In genomic region chr1:41382531-41383090, GRCh38 we compare ENCODE assay signal across 8 cellular contexts. TPM values are rescaled to one million over a fixed set of nuclear protein-coding genes. Genes with fewer than 3 reads are reported as not detected.
A peak's percentile ranks its signal among the peaks of the same experiment; 100 is the strongest.
DNase-seq lines count a peak whose midpoint lies in the region; ATAC-seq and TF ChIP-seq lines count a peak whose summit lies in the region.

No MANE protein-coding gene starts in this region.

- no peak overlapping the region for H2AK5ac ChIP-seq in trophoblast cell (ENCODE audit: low read length)

- no peaks in the 10 kb centered on the region for H3K79me2 ChIP-seq in trophoblast cell (ENCODE audit: control insufficient read depth, insufficient read depth, low read length, poor library complexity)

- no peak overlapping the region for H4K12ac ChIP-seq in trophoblast cell (ENCODE audit: low read depth, low read length)

- peak overlapping the region; percentile 20 for H4K91ac ChIP-seq in trophoblast cell (ENCODE audit: low read depth, low read length)

- H3K4me1 ChIP-seq in foreskin keratinocyte (no peaks in the 10 kb centered on the region), trophoblast cell (ENCODE audit: control insufficient read depth in 1 of 2, insufficient read depth in 2 of 2, low read length in 2 of 2) (peaks cover 17 to 22% of the 10 kb centered on the region in 2 experiments)

- H3K9ac ChIP-seq in SK-N-MC (ENCODE audit: insufficient read length) (peak overlapping the region; percentile 47), trophoblast cell (ENCODE audit: low read length) (no peak overlapping the region)

- no peak for TF ChIP-seq CTCF in foreskin keratinocyte (conservative IDR thresholded peaks at IDR 0.05)

- H2BK120ac ChIP-seq in trophoblast cell (ENCODE audit: insufficient read depth, low read length, poor library complexity), result peak overlapping the region; percentile 25

- H3K9me3 ChIP-seq in SK-N-MC (ENCODE audit: low read depth, low read length), result no peaks in the 10 kb centered on the region
- H3K9me3 ChIP-seq in trophoblast cell (ENCODE audit: insufficient read depth, low read depth, low read length), result peaks cover 5% of the 10 kb centered on the region

- peak overlapping the region; percentile 74 for H3K4me3 ChIP-seq in SK-N-MC
- no peak overlapping the region for H3K4me3 ChIP-seq in trophoblast cell (ENCODE audit: low read depth, low read length)

- H3K23ac ChIP-seq in trophoblast cell (ENCODE audit: low read length), result no peak overlapping the region

- peak overlapping the region; percentile 69 for H3K14ac ChIP-seq in trophoblast cell (ENCODE audit: low read length)

- H3K36me3 ChIP-seq in SK-N-MC (ENCODE audit: insufficient read depth, low read length) (no peaks in the 10 kb centered on the region), trophoblast cell (ENCODE audit: control insufficient read depth in 1 of 2, insufficient read depth in 2 of 2, low read length in 2 of 2) (peaks cover 2% of the 10 kb centered on the region in 2 experiments)

- H3K4ac ChIP-seq in trophoblast cell (ENCODE audit: low read depth, low read length), result no peak overlapping the region

- no peak overlapping the region for H2BK12ac ChIP-seq in trophoblast cell (ENCODE audit: low read length)

- H3K27me3 ChIP-seq in foreskin keratinocyte, result peaks cover 73% of the 10 kb centered on the region
- H3K27me3 ChIP-seq in trophoblast cell (ENCODE audit: insufficient read depth, low read length), result peaks cover 18% of the 10 kb centered on the region

- H3K27ac ChIP-seq in SK-N-MC (peak overlapping the region; percentile 74; the same call in 1 of the 2 replicates), foreskin keratinocyte (no peak overlapping the region), trophoblast cell (ENCODE audit: low read depth, low read length) (no peak overlapping the region)

- peak overlapping the region; percentile 52 for H4K8ac ChIP-seq in trophoblast cell (ENCODE audit: low read depth, low read length)

- WGBS in trophoblast cell (ENCODE audit: extremely low coverage, insufficient coverage, insufficient read length), result no CpG with 5 or more reads among the region's 40 CpGs

- peak overlapping the region; percentile 46 for H2AFZ ChIP-seq in trophoblast cell (ENCODE audit: insufficient read depth, low read length, poor library complexity)

- ATAC-seq in foreskin keratinocyte (peak; percentile 42), GM18502 (IDR thresholded peaks at IDR 0.05; ENCODE audit: poor library complexity, unreplicated experiment) (no peak)

- peak overlapping the region; percentile 73 for H3K4me2 ChIP-seq in trophoblast cell (ENCODE audit: low read length)

- peaks cover 7% of the 10 kb centered on the region for H3K79me1 ChIP-seq in trophoblast cell (ENCODE audit: low read length)

- DNase-seq in ELR (ENCODE audit: low read depth) (peak; percentile 64), SK-N-MC (ENCODE audit: low read depth, low spot score) (no peak), foreskin keratinocyte (no peak), trophoblast cell (no peak), HUDEP-2 (lab: John Stamatoyannopoulos, UW; ENCODE audit: unreplicated experiment in 76 of 76) (no peak), 8988T (no peak)
- no peak for DNase-seq in effector CD4-positive, alpha-beta T cell

- no peak overlapping the region for H2BK5ac ChIP-seq in trophoblast cell (ENCODE audit: low read depth, low read length, poor library complexity)

- peak overlapping the region; percentile 50 for H3K18ac ChIP-seq in trophoblast cell (ENCODE audit: low read length)

RNA-seq across cellular contexts. Expression of gene FOXO6, which starts 21.4 kb away (rescaled TPM):
- 0.07 TPM in 1 of 2 replicates, not detected in the other for total RNA-seq in foreskin keratinocyte
- polyA plus RNA-seq in foreskin keratinocyte, result 0.04 and 0.11 TPM in 2 replicates
- polyA plus RNA-seq in trophoblast cell (2013), result 119 and 130 TPM in 2 replicates
